In genomic region chr3:150414273-150414672, GRCh38 we compare ENCODE assay signal across 1 cellular context.
A peak's percentile ranks its signal among the peaks of the same experiment; 100 is the strongest.
TF ChIP-seq lines count a peak whose summit lies in the region.

No MANE protein-coding gene starts in this region.

TF ChIP-seq in K562, 482 proteins besides CTCF, POLR2A, EP300 and RAD21 (continued from another document and continues in another):
- TF ChIP-seq PURB (CRISPR knock-in tag; IDR thresholded peaks at IDR 0.05; ENCODE audit: low read depth) (no peak), ZBTB8A (IDR thresholded peaks at IDR 0.05; ENCODE audit: partially characterized antibody) (no peak), MCM3 (IDR thresholded peaks at IDR 0.05) (no peak), ZNF12 (CRISPR knock-in tag; IDR thresholded peaks at IDR 0.05) (no peak), SOX6 (IDR thresholded peaks at IDR 0.05) (0 out of 2 replicates have a peak, but pooled peaks have one; percentile 21), RBBP5 (IDR thresholded peaks at IDR 0.05; ENCODE audit: borderline replicate concordance, insufficient read depth, low read length, poor library complexity, severe bottlenecking) (no peak), LEF1 (IDR thresholded peaks at IDR 0.05) (no peak), POLR2G (IDR thresholded peaks at IDR 0.05; ENCODE audit: low read depth, low read length) (no peak), NFRKB (IDR thresholded peaks at IDR 0.05; ENCODE audit: low read depth) (0 out of 2 replicates have a peak, but pooled peaks have one; percentile 16), MAZ (CRISPR knock-in tag; conservative IDR thresholded peaks at IDR 0.05 in 1 of 2, IDR thresholded peaks at IDR 0.05 in 1 of 2) (0 out of 4 replicates have a peak, but pooled peaks of 1 of the 2 experiments have one; percentile 19), CC2D1A (IDR thresholded peaks at IDR 0.05) (no peak), KDM2B (CRISPR knock-in tag; IDR thresholded peaks at IDR 0.05) (no peak), CBX5 (IDR thresholded peaks at IDR 0.05; ENCODE audit: borderline replicate concordance, low read depth) (no peak), ZBTB5 (IDR thresholded peaks at IDR 0.05) (0 out of 2 replicates have a peak, but pooled peaks have one; percentile 46), MIER1 (IDR thresholded peaks at IDR 0.05; ENCODE audit: low read depth) (no peak), ZNF740 (CRISPR knock-in tag; IDR thresholded peaks at IDR 0.05) (no peak), ZNF740 (tag; IDR thresholded peaks at IDR 0.05) (no peak), HMG20A (CRISPR knock-in tag; conservative IDR thresholded peaks at IDR 0.05) (no peak), REST (CRISPR knock-in tag; IDR thresholded peaks at IDR 0.05; ENCODE audit: low read depth) (no peak), SMARCE1 (IDR thresholded peaks at IDR 0.05) (no peak), GATAD2A (IDR thresholded peaks at IDR 0.05) (no peak), MEF2D (tag; conservative IDR thresholded peaks at IDR 0.05; ENCODE audit: low read depth) (no peak), PRMT5 (CRISPR knock-in tag; IDR thresholded peaks at IDR 0.05) (no peak), ZBTB2 (IDR thresholded peaks at IDR 0.05) (no peak), DIDO1 (tag; IDR thresholded peaks at IDR 0.05; ENCODE audit: low read depth) (no peak), VEZF1 (CRISPR knock-in tag; IDR thresholded peaks at IDR 0.05) (no peak), KLF10 (CRISPR knock-in tag; IDR thresholded peaks at IDR 0.05) (no peak), HDAC1 (IDR thresholded peaks at IDR 0.05) (peak in 1 of 2 experiments; percentile 28; a peak in 1 of 4 replicates), NCOA4 (IDR thresholded peaks at IDR 0.05; ENCODE audit: partially characterized antibody) (no peak), NCOA2 (IDR thresholded peaks at IDR 0.05; ENCODE audit: partially characterized antibody in 2 of 2) (no peak), BMI1 (IDR thresholded peaks at IDR 0.05; ENCODE audit: low read length) (no peak), TAF9B (IDR thresholded peaks at IDR 0.05; ENCODE audit: partially characterized antibody) (no peak), GABPB2 (CRISPR knock-in tag; conservative IDR thresholded peaks at IDR 0.05) (no peak), BRD4 (IDR thresholded peaks at IDR 0.05) (no peak), HEY1 (CRISPR knock-in tag; IDR thresholded peaks at IDR 0.05; ENCODE audit: borderline replicate concordance) (no peak)
- TF ChIP-seq, protein P1, sequence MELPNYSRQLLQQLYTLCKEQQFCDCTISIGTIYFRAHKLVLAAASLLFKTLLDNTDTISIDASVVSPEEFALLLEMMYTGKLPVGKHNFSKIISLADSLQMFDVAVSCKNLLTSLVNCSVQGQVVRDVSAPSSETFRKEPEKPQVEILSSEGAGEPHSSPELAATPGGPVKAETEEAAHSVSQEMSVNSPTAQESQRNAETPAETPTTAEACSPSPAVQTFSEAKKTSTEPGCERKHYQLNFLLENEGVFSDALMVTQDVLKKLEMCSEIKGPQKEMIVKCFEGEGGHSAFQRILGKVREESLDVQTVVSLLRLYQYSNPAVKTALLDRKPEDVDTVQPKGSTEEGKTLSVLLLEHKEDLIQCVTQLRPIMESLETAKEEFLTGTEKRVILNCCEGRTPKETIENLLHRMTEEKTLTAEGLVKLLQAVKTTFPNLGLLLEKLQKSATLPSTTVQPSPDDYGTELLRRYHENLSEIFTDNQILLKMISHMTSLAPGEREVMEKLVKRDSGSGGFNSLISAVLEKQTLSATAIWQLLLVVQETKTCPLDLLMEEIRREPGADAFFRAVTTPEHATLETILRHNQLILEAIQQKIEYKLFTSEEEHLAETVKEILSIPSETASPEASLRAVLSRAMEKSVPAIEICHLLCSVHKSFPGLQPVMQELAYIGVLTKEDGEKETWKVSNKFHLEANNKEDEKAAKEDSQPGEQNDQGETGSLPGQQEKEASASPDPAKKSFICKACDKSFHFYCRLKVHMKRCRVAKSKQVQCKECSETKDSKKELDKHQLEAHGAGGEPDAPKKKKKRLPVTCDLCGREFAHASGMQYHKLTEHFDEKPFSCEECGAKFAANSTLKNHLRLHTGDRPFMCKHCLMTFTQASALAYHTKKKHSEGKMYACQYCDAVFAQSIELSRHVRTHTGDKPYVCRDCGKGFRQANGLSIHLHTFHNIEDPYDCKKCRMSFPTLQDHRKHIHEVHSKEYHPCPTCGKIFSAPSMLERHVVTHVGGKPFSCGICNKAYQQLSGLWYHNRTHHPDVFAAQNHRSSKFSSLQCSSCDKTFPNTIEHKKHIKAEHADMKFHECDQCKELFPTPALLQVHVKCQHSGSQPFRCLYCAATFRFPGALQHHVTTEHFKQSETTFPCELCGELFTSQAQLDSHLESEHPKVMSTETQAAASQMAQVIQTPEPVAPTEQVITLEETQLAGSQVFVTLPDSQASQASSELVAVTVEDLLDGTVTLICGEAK (IDR thresholded peaks at IDR 0.05): 0 out of 2 replicates have a peak, but pooled peaks have one; percentile 22
- TF ChIP-seq, protein P1 (CRISPR knock-in tag; IDR thresholded peaks at IDR 0.05): no peak
- TF ChIP-seq, protein P2, sequence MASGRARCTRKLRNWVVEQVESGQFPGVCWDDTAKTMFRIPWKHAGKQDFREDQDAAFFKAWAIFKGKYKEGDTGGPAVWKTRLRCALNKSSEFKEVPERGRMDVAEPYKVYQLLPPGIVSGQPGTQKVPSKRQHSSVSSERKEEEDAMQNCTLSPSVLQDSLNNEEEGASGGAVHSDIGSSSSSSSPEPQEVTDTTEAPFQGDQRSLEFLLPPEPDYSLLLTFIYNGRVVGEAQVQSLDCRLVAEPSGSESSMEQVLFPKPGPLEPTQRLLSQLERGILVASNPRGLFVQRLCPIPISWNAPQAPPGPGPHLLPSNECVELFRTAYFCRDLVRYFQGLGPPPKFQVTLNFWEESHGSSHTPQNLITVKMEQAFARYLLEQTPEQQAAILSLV (tag; IDR thresholded peaks at IDR 0.05): no peak
- TF ChIP-seq, protein P3, sequence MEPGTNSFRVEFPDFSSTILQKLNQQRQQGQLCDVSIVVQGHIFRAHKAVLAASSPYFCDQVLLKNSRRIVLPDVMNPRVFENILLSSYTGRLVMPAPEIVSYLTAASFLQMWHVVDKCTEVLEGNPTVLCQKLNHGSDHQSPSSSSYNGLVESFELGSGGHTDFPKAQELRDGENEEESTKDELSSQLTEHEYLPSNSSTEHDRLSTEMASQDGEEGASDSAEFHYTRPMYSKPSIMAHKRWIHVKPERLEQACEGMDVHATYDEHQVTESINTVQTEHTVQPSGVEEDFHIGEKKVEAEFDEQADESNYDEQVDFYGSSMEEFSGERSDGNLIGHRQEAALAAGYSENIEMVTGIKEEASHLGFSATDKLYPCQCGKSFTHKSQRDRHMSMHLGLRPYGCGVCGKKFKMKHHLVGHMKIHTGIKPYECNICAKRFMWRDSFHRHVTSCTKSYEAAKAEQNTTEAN (CRISPR knock-in tag; IDR thresholded peaks at IDR 0.05): no peak
- TF ChIP-seq, protein P4, sequence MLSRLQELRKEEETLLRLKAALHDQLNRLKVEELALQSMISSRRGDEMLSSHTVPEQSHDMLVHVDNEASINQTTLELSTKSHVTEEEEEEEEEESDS (CRISPR knock-in tag; IDR thresholded peaks at IDR 0.05): no peak
